ENCODE assay signal across 1 cellular context in genomic region chr2:219418570-219419189, GRCh38.
TF ChIP-seq lines count a peak whose summit lies in the region.

No MANE protein-coding gene starts in this region.

TF ChIP-seq in endothelial cell of umbilical vein, 7 proteins besides CTCF, POLR2A, EP300 and RAD21:
- TF ChIP-seq EZH2 (IDR thresholded peaks at IDR 0.05; ENCODE audit: borderline replicate concordance, low read depth, low read length, severe bottlenecking) (peak; percentile 92), MYC (IDR thresholded peaks at IDR 0.05; ENCODE audit: low read depth, low read length) (no peak)
